Comparison of ENCODE assay signal across 1 cellular context in the genomic region with DNA sequence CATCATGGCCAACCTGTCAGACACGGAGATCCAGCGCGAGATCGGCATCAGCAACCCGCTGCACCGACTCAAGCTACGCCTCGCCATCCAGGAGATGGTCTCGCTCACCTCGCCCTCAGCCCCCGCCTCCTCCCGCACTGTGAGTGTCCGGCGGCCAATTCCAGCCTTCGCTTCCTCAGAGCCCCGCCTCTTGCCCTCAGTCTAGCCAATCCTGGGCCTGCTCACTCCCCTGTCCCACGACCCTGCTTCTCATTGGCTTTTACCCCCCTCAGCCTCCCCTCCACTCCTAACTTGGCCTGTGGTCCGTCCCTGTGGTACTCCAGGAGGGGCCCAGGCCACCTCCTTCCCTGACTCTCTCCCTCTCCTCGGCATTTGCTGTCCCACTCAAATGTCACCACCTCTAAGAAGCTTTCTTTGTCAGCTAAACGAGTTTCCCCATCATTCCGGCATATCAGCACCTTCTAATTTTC.
TF ChIP-seq lines count a peak whose summit lies in the region.

No MANE protein-coding gene starts in this region.

TF ChIP-seq in K562, 482 proteins besides CTCF, POLR2A, EP300 and RAD21 (continues in another document):
- no peak for TF ChIP-seq ATF1 (CRISPR knock-in tag; IDR thresholded peaks at IDR 0.05)
- TF ChIP-seq ATF1 (tag; IDR thresholded peaks at IDR 0.05): peak; percentile 34; the same call in 1 of the 2 replicates
- no peak for TF ChIP-seq SMAD1 (IDR thresholded peaks at IDR 0.05; ENCODE audit: low read depth, low read length, partially characterized antibody)
- peak; percentile 56 for TF ChIP-seq SP2 (IDR thresholded peaks at IDR 0.05; ENCODE audit: extremely low read depth, low read depth, low read length, poor library complexity, severe bottlenecking)
- TF ChIP-seq CREB1 (IDR thresholded peaks at IDR 0.05): no peak
- peak; percentile 54; the same call in 1 of the 2 replicates for TF ChIP-seq CREB1 (CRISPR knock-in tag; IDR thresholded peaks at IDR 0.05)
- TF ChIP-seq, protein P1, sequence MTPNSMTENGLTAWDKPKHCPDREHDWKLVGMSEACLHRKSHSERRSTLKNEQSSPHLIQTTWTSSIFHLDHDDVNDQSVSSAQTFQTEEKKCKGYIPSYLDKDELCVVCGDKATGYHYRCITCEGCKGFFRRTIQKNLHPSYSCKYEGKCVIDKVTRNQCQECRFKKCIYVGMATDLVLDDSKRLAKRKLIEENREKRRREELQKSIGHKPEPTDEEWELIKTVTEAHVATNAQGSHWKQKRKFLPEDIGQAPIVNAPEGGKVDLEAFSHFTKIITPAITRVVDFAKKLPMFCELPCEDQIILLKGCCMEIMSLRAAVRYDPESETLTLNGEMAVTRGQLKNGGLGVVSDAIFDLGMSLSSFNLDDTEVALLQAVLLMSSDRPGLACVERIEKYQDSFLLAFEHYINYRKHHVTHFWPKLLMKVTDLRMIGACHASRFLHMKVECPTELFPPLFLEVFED (CRISPR knock-in tag; conservative IDR thresholded peaks at IDR 0.05): no peak
- TF ChIP-seq, protein P2, sequence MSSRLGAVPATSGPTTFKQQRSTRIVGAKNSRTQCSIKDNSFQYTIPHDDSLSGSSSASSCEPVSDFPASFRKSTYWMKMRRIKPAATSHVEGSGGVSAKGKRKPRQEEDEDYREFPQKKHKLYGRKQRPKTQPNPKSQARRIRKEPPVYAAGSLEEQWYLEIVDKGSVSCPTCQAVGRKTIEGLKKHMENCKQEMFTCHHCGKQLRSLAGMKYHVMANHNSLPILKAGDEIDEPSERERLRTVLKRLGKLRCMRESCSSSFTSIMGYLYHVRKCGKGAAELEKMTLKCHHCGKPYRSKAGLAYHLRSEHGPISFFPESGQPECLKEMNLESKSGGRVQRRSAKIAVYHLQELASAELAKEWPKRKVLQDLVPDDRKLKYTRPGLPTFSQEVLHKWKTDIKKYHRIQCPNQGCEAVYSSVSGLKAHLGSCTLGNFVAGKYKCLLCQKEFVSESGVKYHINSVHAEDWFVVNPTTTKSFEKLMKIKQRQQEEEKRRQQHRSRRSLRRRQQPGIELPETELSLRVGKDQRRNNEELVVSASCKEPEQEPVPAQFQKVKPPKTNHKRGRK (tag; IDR thresholded peaks at IDR 0.05): no peak
- peak; percentile 23 for TF ChIP-seq RBBP5 (IDR thresholded peaks at IDR 0.05; ENCODE audit: borderline replicate concordance, insufficient read depth, low read length, poor library complexity, severe bottlenecking)
- TF ChIP-seq MYC (IDR thresholded peaks at IDR 0.05; ENCODE audit: low read depth, low read length): 0 out of 2 replicates have a peak, but pooled peaks have one; percentile 22
- no peak for TF ChIP-seq MYC (CRISPR knock-in tag; IDR thresholded peaks at IDR 0.05; ENCODE audit: borderline replicate concordance, low read depth)
- peak; percentile 56 for TF ChIP-seq HMGN3 (IDR thresholded peaks at IDR 0.05; ENCODE audit: borderline replicate concordance, extremely low read depth, insufficient read length, low read depth, low read length)
- TF ChIP-seq, protein P3, sequence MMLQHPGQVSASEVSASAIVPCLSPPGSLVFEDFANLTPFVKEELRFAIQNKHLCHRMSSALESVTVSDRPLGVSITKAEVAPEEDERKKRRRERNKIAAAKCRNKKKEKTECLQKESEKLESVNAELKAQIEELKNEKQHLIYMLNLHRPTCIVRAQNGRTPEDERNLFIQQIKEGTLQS (IDR thresholded peaks at IDR 0.05): no peak
- TF ChIP-seq, protein P3 (CRISPR knock-in tag; conservative IDR thresholded peaks at IDR 0.05): no peak
- 0 out of 2 replicates have a peak, but pooled peaks have one; percentile 35 for TF ChIP-seq RBFOX2 (IDR thresholded peaks at IDR 0.05; ENCODE audit: low read depth, low read length)
- TF ChIP-seq, protein P4, sequence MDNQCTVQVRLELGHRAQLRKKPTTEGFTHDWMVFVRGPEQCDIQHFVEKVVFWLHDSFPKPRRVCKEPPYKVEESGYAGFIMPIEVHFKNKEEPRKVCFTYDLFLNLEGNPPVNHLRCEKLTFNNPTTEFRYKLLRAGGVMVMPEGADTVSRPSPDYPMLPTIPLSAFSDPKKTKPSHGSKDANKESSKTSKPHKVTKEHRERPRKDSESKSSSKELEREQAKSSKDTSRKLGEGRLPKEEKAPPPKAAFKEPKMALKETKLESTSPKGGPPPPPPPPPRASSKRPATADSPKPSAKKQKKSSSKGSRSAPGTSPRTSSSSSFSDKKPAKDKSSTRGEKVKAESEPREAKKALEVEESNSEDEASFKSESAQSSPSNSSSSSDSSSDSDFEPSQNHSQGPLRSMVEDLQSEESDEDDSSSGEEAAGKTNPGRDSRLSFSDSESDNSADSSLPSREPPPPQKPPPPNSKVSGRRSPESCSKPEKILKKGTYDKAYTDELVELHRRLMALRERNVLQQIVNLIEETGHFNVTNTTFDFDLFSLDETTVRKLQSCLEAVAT (IDR thresholded peaks at IDR 0.05): no peak
- TF ChIP-seq, protein P5, sequence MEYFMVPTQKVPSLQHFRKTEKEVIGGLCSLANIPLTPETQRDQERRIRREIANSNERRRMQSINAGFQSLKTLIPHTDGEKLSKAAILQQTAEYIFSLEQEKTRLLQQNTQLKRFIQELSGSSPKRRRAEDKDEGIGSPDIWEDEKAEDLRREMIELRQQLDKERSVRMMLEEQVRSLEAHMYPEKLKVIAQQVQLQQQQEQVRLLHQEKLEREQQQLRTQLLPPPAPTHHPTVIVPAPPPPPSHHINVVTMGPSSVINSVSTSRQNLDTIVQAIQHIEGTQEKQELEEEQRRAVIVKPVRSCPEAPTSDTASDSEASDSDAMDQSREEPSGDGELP (CRISPR knock-in tag; IDR thresholded peaks at IDR 0.05; ENCODE audit: borderline replicate concordance): peak; percentile 50; the same call in 1 of the 2 replicates
- TF ChIP-seq NFIX (CRISPR knock-in tag; IDR thresholded peaks at IDR 0.05; ENCODE audit: low read depth): no peak
- peak; percentile 78 for TF ChIP-seq MBD2 (IDR thresholded peaks at IDR 0.05; ENCODE audit: borderline replicate concordance, low read depth)
- 0 out of 2 replicates have a peak, but pooled peaks have one; percentile 62 for TF ChIP-seq ATF7 (IDR thresholded peaks at IDR 0.05)
- TF ChIP-seq ZBTB1 (CRISPR knock-in tag; IDR thresholded peaks at IDR 0.05; ENCODE audit: borderline replicate concordance, low read depth): no peak
- peak; percentile 26; the same call in 1 of the 2 replicates for TF ChIP-seq ZFX (CRISPR knock-in tag; IDR thresholded peaks at IDR 0.05)
- TF ChIP-seq U2AF1 (optimal IDR thresholded peaks at IDR 0.05; ENCODE audit: low read depth, low read length): no peak
- peak in 1 of 2 experiments; percentile 66; a peak in 2 of 4 replicates for TF ChIP-seq SRF (CRISPR knock-in tag; IDR thresholded peaks at IDR 0.05)
- 0 out of 4 replicates have a peak, but pooled peaks of 1 of the 2 experiments have one; percentile 39 for TF ChIP-seq KDM4B (IDR thresholded peaks at IDR 0.05; ENCODE audit: borderline replicate concordance in 2 of 2, low read depth in 1 of 2)
- no peak for TF ChIP-seq PTRF (tag; IDR thresholded peaks at IDR 0.05)
- no peak for TF ChIP-seq LEF1 (IDR thresholded peaks at IDR 0.05)
- peak; percentile 45; the same call in 1 of the 2 replicates for TF ChIP-seq GABPB1 (CRISPR knock-in tag; IDR thresholded peaks at IDR 0.05)
- TF ChIP-seq MAZ (CRISPR knock-in tag; conservative IDR thresholded peaks at IDR 0.05 in 1 of 2, IDR thresholded peaks at IDR 0.05 in 1 of 2): peak; percentile 29 to 72; a peak in 2 of 4 replicates
- no peak for TF ChIP-seq ZNF146 (CRISPR knock-in tag; IDR thresholded peaks at IDR 0.05; ENCODE audit: unreplicated experiment)
- TF ChIP-seq NEUROD1 (IDR thresholded peaks at IDR 0.05; ENCODE audit: borderline replicate concordance, low read depth, low read length, partially characterized antibody): peak; percentile 67
- TF ChIP-seq NR2C2 (CRISPR knock-in tag; IDR thresholded peaks at IDR 0.05): no peak
- peak; percentile 69 for TF ChIP-seq NR2C2 (tag; IDR thresholded peaks at IDR 0.05)
- TF ChIP-seq RFX5 (IDR thresholded peaks at IDR 0.05; ENCODE audit: low read depth, low read length): no peak
- TF ChIP-seq SMC3 (conservative IDR thresholded peaks at IDR 0.05; ENCODE audit: insufficient read depth, low read depth, low read length): no peak
- TF ChIP-seq, protein P6, sequence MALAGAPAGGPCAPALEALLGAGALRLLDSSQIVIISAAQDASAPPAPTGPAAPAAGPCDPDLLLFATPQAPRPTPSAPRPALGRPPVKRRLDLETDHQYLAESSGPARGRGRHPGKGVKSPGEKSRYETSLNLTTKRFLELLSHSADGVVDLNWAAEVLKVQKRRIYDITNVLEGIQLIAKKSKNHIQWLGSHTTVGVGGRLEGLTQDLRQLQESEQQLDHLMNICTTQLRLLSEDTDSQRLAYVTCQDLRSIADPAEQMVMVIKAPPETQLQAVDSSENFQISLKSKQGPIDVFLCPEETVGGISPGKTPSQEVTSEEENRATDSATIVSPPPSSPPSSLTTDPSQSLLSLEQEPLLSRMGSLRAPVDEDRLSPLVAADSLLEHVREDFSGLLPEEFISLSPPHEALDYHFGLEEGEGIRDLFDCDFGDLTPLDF (CRISPR knock-in tag; IDR thresholded peaks at IDR 0.05): 0 out of 2 replicates have a peak, but pooled peaks have one; percentile 30
- peak; percentile 36; the same call in 1 of the 2 replicates for TF ChIP-seq ESRRA (IDR thresholded peaks at IDR 0.05; ENCODE audit: borderline replicate concordance, low read depth)
- peak; percentile 97 for TF ChIP-seq HDGF (IDR thresholded peaks at IDR 0.05)
- peak; percentile 36; the same call in 1 of the 2 replicates for TF ChIP-seq DPF2 (IDR thresholded peaks at IDR 0.05)
- TF ChIP-seq, protein P7, sequence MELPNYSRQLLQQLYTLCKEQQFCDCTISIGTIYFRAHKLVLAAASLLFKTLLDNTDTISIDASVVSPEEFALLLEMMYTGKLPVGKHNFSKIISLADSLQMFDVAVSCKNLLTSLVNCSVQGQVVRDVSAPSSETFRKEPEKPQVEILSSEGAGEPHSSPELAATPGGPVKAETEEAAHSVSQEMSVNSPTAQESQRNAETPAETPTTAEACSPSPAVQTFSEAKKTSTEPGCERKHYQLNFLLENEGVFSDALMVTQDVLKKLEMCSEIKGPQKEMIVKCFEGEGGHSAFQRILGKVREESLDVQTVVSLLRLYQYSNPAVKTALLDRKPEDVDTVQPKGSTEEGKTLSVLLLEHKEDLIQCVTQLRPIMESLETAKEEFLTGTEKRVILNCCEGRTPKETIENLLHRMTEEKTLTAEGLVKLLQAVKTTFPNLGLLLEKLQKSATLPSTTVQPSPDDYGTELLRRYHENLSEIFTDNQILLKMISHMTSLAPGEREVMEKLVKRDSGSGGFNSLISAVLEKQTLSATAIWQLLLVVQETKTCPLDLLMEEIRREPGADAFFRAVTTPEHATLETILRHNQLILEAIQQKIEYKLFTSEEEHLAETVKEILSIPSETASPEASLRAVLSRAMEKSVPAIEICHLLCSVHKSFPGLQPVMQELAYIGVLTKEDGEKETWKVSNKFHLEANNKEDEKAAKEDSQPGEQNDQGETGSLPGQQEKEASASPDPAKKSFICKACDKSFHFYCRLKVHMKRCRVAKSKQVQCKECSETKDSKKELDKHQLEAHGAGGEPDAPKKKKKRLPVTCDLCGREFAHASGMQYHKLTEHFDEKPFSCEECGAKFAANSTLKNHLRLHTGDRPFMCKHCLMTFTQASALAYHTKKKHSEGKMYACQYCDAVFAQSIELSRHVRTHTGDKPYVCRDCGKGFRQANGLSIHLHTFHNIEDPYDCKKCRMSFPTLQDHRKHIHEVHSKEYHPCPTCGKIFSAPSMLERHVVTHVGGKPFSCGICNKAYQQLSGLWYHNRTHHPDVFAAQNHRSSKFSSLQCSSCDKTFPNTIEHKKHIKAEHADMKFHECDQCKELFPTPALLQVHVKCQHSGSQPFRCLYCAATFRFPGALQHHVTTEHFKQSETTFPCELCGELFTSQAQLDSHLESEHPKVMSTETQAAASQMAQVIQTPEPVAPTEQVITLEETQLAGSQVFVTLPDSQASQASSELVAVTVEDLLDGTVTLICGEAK (IDR thresholded peaks at IDR 0.05): no peak
- TF ChIP-seq, protein P7 (CRISPR knock-in tag; IDR thresholded peaks at IDR 0.05): no peak
- no peak for TF ChIP-seq NR4A1 (CRISPR knock-in tag; IDR thresholded peaks at IDR 0.05)
- TF ChIP-seq NR4A1 (tag; IDR thresholded peaks at IDR 0.05): no peak
- TF ChIP-seq TCF7L2 (IDR thresholded peaks at IDR 0.05; ENCODE audit: low read depth, low read length): 0 out of 2 replicates have a peak, but pooled peaks have one; percentile 8
